In genomic region chr10:125159486-125159931, GRCh38 we compare ENCODE assay signal across 1 cellular context.
TF ChIP-seq lines count a peak whose summit lies in the region.

No MANE protein-coding gene starts in this region.

TF ChIP-seq in SK-N-SH treated with all-trans-retinoic acid at 6 μM for 48 hours, 23 proteins besides CTCF, POLR2A, EP300 and RAD21 (continued from another document):
- TF ChIP-seq TSHZ2 (CRISPR knock-in tag; IDR thresholded peaks at IDR 0.05) (no peak), SNAI2 (CRISPR knock-in tag; IDR thresholded peaks at IDR 0.05) (no peak), ZFP3 (CRISPR knock-in tag; IDR thresholded peaks at IDR 0.05) (no peak), RARB (CRISPR knock-in tag; IDR thresholded peaks at IDR 0.05) (no peak)
TF ChIP-seq in SK-N-SH treated with all-trans-retinoic acid at 6 μM for 48 hours: peak in this region for 0.
